1 cellular context compared by ENCODE assay signal in genomic region chr5:68240196-68240595, GRCh38.
TF ChIP-seq lines count a peak whose summit lies in the region.

No MANE protein-coding gene starts in this region.

TF ChIP-seq in IMR-90, 13 proteins besides CTCF, POLR2A, EP300 and RAD21 (continued from another document):
- TF ChIP-seq RCOR1 (IDR thresholded peaks at IDR 0.05; ENCODE audit: insufficient replicate concordance, low read length) (no peak), RFX5 (IDR thresholded peaks at IDR 0.05; ENCODE audit: low read depth, low read length) (no peak)
